ENCODE assay signal across 13 cellular contexts in genomic region chr1:91556556-91556955, GRCh38. TPM values are rescaled to one million over a fixed set of nuclear protein-coding genes. Genes with fewer than 3 reads are reported as not detected.
DNase-seq lines count a peak whose midpoint lies in the region; ATAC-seq, FAIRE-seq and TF ChIP-seq lines count a peak whose summit lies in the region.
"Had no signal": no experiment of that assay in that cellular context is flagged by ENCODE, and none has a peak within 500 bp of the region (broad histone marks: within the 10 kb centered on the region; RNA-seq: fewer than 3 reads in every experiment).

No MANE protein-coding gene starts in this region.

- peak overlapping the region in 3 of 4 donors; percentile 10 to 64 (median 52) for H3K27ac ChIP-seq in gastroesophageal sphincter
- peak overlapping the region; percentile 12 for H3K27ac ChIP-seq in vagina
- no peak overlapping the region for H3K27ac ChIP-seq in kidney (ENCODE audit: low read depth in 2 of 2, low read length in 2 of 2)

- intact Hi-C loops in vagina (cut with DNase I) (no loop called here), kidney (cut with DNase I) (no loop called here)

- no peak for ATAC-seq in stimulated activated naive CD8-positive, alpha-beta T cell treated with anti-CD3 and anti-CD28 coated beads, Interleukin-15, Interleukin-2, amounts not matched to agents 100 U/mL and 50 U/mL, for 24 hours
- peak; percentile 34 for ATAC-seq in activated CD8-positive, alpha-beta T cell treated with anti-CD3 and anti-CD28 coated beads, Interleukin-2, amount 10 ng/mL, durations not matched to agents 7 days and 5 days
- no peak for ATAC-seq in gastroesophageal sphincter

- H3K36me3 ChIP-seq in gastroesophageal sphincter (no peaks in the 10 kb centered on the region), vagina (no peaks in the 10 kb centered on the region), kidney (ENCODE audit: control insufficient read depth in 1 of 2, insufficient read depth in 2 of 2, low read length in 2 of 2) (no peaks in the 10 kb centered on the region)

- POLR2A ChIA-PET in activated CD8-positive, alpha-beta T cell treated with anti-CD3 and anti-CD28 coated beads, Interleukin-2, amount 10 ng/mL, durations not matched to agents 7 days and 5 days (lab: Charles Lee): interaction anchor here (1.1 kb wide), 1 partner anchor 136 kb away, joined by 4 read pairs; no protein-coding TSS in a partner anchor

- DNase-seq in stimulated activated naive CD8-positive, alpha-beta T cell treated with anti-CD3 and anti-CD28 coated beads, Interleukin-15, Interleukin-2, amounts not matched to agents 100 U/mL and 50 U/mL, for 24 hours: no peak
- DNase-seq in activated CD8-positive, alpha-beta T cell treated with anti-CD3 and anti-CD28 coated beads, Interleukin-2, amount 10 ng/mL, durations not matched to agents 7 days and 5 days: peak; percentile 29
- DNase-seq in vagina (ENCODE audit: extremely low spot score in 2 of 2) (no peak), kidney (no peak), NCI-H2107 treated with DMSO at 0.1 percent for 48 hours (lab: John Stamatoyannopoulos, UW; ENCODE audit: unreplicated experiment) (no peak), globus pallidus (ENCODE audit: low spot score) (no peak)
- DNase-seq: caudate nucleus, NCI-H1048, NCI-H524 treated with DMSO at 0.1 percent for 48 hours had no signal

- no peak overlapping the region for H3K9ac ChIP-seq in kidney (ENCODE audit: low read length in 2 of 2)

- H3K27me3 ChIP-seq in gastroesophageal sphincter (no peaks in the 10 kb centered on the region), vagina (no peaks in the 10 kb centered on the region)

- H3K36me3 Mint-ChIP-seq in stimulated activated naive CD8-positive, alpha-beta T cell treated with anti-CD3 and anti-CD28 coated beads, Interleukin-15, Interleukin-2, amounts not matched to agents 100 ng/mL and 50 ng/mL, for 24 hours (ENCODE audit: low read depth): no peaks in the 10 kb centered on the region
- peaks cover 12% of the 10 kb centered on the region for H3K36me3 Mint-ChIP-seq in activated CD8-positive, alpha-beta T cell treated with anti-CD3 and anti-CD28 coated beads, Interleukin-2, amount 10 ng/mL, durations not matched to agents 7 days and 5 days (ENCODE audit: low read depth)

- no peak for TF ChIP-seq POLR2A in gastroesophageal sphincter (IDR thresholded peaks at IDR 0.05)
- TF ChIP-seq POLR2A in vagina (IDR thresholded peaks at IDR 0.05): no peak

- TF ChIP-seq EP300 in gastroesophageal sphincter (IDR thresholded peaks at IDR 0.05): no peak

- no peaks in the 10 kb centered on the region for H3K9me3 Mint-ChIP-seq in stimulated activated naive CD8-positive, alpha-beta T cell treated with anti-CD3 and anti-CD28 coated beads, Interleukin-15, Interleukin-2, amounts not matched to agents 100 ng/mL and 50 ng/mL, for 24 hours
- no peaks in the 10 kb centered on the region for H3K9me3 Mint-ChIP-seq in activated CD8-positive, alpha-beta T cell treated with anti-CD3 and anti-CD28 coated beads, Interleukin-2, amount 10 ng/mL, durations not matched to agents 7 days and 5 days (ENCODE audit: insufficient read depth)

- WGBS in gastroesophageal sphincter (ENCODE audit: low coverage in 1 of 2), 2 donors: 71 to 75% methylated on average over 1 to 2 of the region's 2 CpGs

- peak overlapping the region; percentile 93 for H3K27ac Mint-ChIP-seq in stimulated activated naive CD8-positive, alpha-beta T cell treated with anti-CD3 and anti-CD28 coated beads, Interleukin-15, Interleukin-2, amounts not matched to agents 100 ng/mL and 50 ng/mL, for 24 hours
- peak overlapping the region; percentile 94 for H3K27ac Mint-ChIP-seq in activated CD8-positive, alpha-beta T cell treated with anti-CD3 and anti-CD28 coated beads, Interleukin-2, amount 10 ng/mL, durations not matched to agents 7 days and 5 days

- peaks cover 93% of the 10 kb centered on the region for H3K4me1 Mint-ChIP-seq in stimulated activated naive CD8-positive, alpha-beta T cell treated with anti-CD3 and anti-CD28 coated beads, Interleukin-15, Interleukin-2, amounts not matched to agents 100 ng/mL and 50 ng/mL, for 24 hours (ENCODE audit: low read depth)
- peaks cover 87% of the 10 kb centered on the region for H3K4me1 Mint-ChIP-seq in activated CD8-positive, alpha-beta T cell treated with anti-CD3 and anti-CD28 coated beads, Interleukin-2, amount 10 ng/mL, durations not matched to agents 7 days and 5 days (ENCODE audit: low read depth)

- TF ChIP-seq CTCF in gastroesophageal sphincter (IDR thresholded peaks at IDR 0.05) (no peak), vagina (IDR thresholded peaks at IDR 0.05) (no peak), kidney (IDR thresholded peaks at IDR 0.05; ENCODE audit: borderline replicate concordance, extremely low read depth, insufficient read depth) (no peak)

- H3K9me3 ChIP-seq in gastroesophageal sphincter (no peaks in the 10 kb centered on the region), vagina (no peaks in the 10 kb centered on the region), kidney (ENCODE audit: control insufficient read depth in 1 of 2, low read length in 2 of 2) (no peaks in the 10 kb centered on the region)

- no peak for FAIRE-seq in kidney (lab: Jason Lieb, UNC)
- FAIRE-seq: GM18507, HTR-8/SVneo had no signal

- H3K4me3 Mint-ChIP-seq in stimulated activated naive CD8-positive, alpha-beta T cell treated with anti-CD3 and anti-CD28 coated beads, Interleukin-15, Interleukin-2, amounts not matched to agents 100 ng/mL and 50 ng/mL, for 24 hours: peak overlapping the region; percentile 31
- H3K4me3 Mint-ChIP-seq in activated CD8-positive, alpha-beta T cell treated with anti-CD3 and anti-CD28 coated beads, Interleukin-2, amount 10 ng/mL, durations not matched to agents 7 days and 5 days: peak overlapping the region; percentile 7

- H3K4me1 ChIP-seq in gastroesophageal sphincter (peaks cover 0 to 24% (median 3%) of the 10 kb centered on the region in 3 donors), vagina (peaks cover 59% of the 10 kb centered on the region), kidney (ENCODE audit: control insufficient read depth in 1 of 2, insufficient read depth in 1 of 2, low read depth in 1 of 2, low read length in 2 of 2) (peaks cover 0 to 2% of the 10 kb centered on the region in 2 donors)

- CTCF ChIA-PET in activated CD8-positive, alpha-beta T cell treated with anti-CD3 and anti-CD28 coated beads, Interleukin-2, amount 10 ng/mL, durations not matched to agents 7 days and 5 days (lab: Charles Lee): interaction anchor here (1.4 kb wide), 1 partner anchor 33 kb away, joined by 5 read pairs; no protein-coding TSS in a partner anchor

- H3K4me3 ChIP-seq in gastroesophageal sphincter (no peak overlapping the region), vagina (no peak overlapping the region), kidney (ENCODE audit: low read length in 2 of 2) (no peak overlapping the region)

- no peaks in the 10 kb centered on the region for H3K27me3 Mint-ChIP-seq in stimulated activated naive CD8-positive, alpha-beta T cell treated with anti-CD3 and anti-CD28 coated beads, Interleukin-15, Interleukin-2, amounts not matched to agents 100 ng/mL and 50 ng/mL, for 24 hours
- H3K27me3 Mint-ChIP-seq in activated CD8-positive, alpha-beta T cell treated with anti-CD3 and anti-CD28 coated beads, Interleukin-2, amount 10 ng/mL, durations not matched to agents 7 days and 5 days (ENCODE audit: low read depth): peaks cover 2% of the 10 kb centered on the region

RNA-seq across cellular contexts. Expression of gene CDC7, which starts 55.9 kb away (rescaled TPM):
- total RNA-seq in activated CD8-positive, alpha-beta T cell treated with anti-CD3 and anti-CD28 coated beads, Interleukin-2, amount 10 ng/mL, durations not matched to agents 7 days and 5 days: 10 to 100 TPM; 26.5 to 27.7 TPM
- total RNA-seq in gastroesophageal sphincter (1 to 10 TPM in 3 of 4 donors, under 1 TPM in 1; 0.31 to 3.2 (median 1.4) TPM), vagina (3.4 TPM), kidney (3.2 TPM)
- polyA plus RNA-seq in kidney (ENCODE audit: insufficient read depth, low read depth, low replicate concordance): 1.4 TPM

Comparison
In these comparisons a context has a peak if more than half of its experiments do, and no peak if none do; other contexts are left out.
1. H3K27ac ChIP-seq: peak in gastroesophageal sphincter (3 of 4) and vagina (single experiment); none in kidney (0 of 2).